ENCODE assay signal across 8 cellular contexts in genomic region chr1:180415985-180416633, GRCh38.
DNase-seq lines count a peak whose midpoint lies in the region; ATAC-seq and TF ChIP-seq lines count a peak whose summit lies in the region.

No MANE protein-coding gene starts in this region.

- ATAC-seq in HG03159 (IDR thresholded peaks at IDR 0.05; ENCODE audit: unreplicated experiment) (no peak), GM21423 (IDR thresholded peaks at IDR 0.05; ENCODE audit: unreplicated experiment) (no peak)

- H3K9me2 ChIP-seq in neural cell (ENCODE audit: insufficient read depth, low read length): no peaks in the 10 kb centered on the region

- DNase-seq in CD1c-positive myeloid dendritic cell (ENCODE audit: extremely low spot score): peak; percentile 48
- peak; percentile 81 for DNase-seq in NCI-H82 (lab: John Stamatoyannopoulos, UW)
- DNase-seq in choroid plexus epithelial cell (ENCODE audit: low read depth): peak; percentile 68
- no peak for DNase-seq in GDM1 (lab: John Stamatoyannopoulos, UW)

- CTCF ChIA-PET in HEK293 (lab: Yijun Ruan, JAX): interaction anchor here (0.5 to 3.3 kb wide), 29 partner anchors 9 to 1234 kb away, joined by 3 to 35 read pairs (median 5); no protein-coding TSS in a partner anchor

- no peaks in the 10 kb centered on the region for H3K4me1 ChIP-seq in HEK293 (ENCODE audit: control insufficient read depth, insufficient read depth, low read length)

- no peak for TF ChIP-seq EP300 in neural cell (conservative IDR thresholded peaks at IDR 0.05; ENCODE audit: poor library complexity, severe bottlenecking)

- peaks cover 0 to 13% of the 10 kb centered on the region in 2 experiments; a peak in 1 of 3 replicates for H3K36me3 ChIP-seq in HEK293 (ENCODE audit: control insufficient read depth in 2 of 2, insufficient read depth in 1 of 2, low read length in 2 of 2)
- peaks cover 4% of the 10 kb centered on the region for H3K36me3 ChIP-seq in neural cell (ENCODE audit: insufficient read depth, low read length)

- H2AFZ ChIP-seq in neural cell (ENCODE audit: low read depth, low read length): no peak overlapping the region

- H3K9me3 ChIP-seq in HEK293 (ENCODE audit: control insufficient read depth, insufficient read depth, low read depth, low read length): no peaks in the 10 kb centered on the region
- no peaks in the 10 kb centered on the region for H3K9me3 ChIP-seq in neural cell (ENCODE audit: low read length)

- peak; percentile 82 for TF ChIP-seq RAD21 in neural cell (conservative IDR thresholded peaks at IDR 0.05)

- TF ChIP-seq CTCF in HEK293 (tag by site-specific recombination; IDR thresholded peaks at IDR 0.05) (peak; percentile 51; the same call in 1 of the 2 replicates), choroid plexus epithelial cell (conservative IDR thresholded peaks at IDR 0.05; ENCODE audit: low read depth, low read length) (peak; percentile 64), neural cell (IDR thresholded peaks at IDR 0.05; ENCODE audit: poor library complexity, severe bottlenecking) (peak; percentile 81)

- no peaks in the 10 kb centered on the region for H3K27me3 ChIP-seq in neural cell (ENCODE audit: insufficient read depth, low read depth, low read length)

- H3K9ac ChIP-seq in neural cell (ENCODE audit: low read length): no peak overlapping the region

- H4K20me1 ChIP-seq in neural cell (ENCODE audit: insufficient read depth): no peaks in the 10 kb centered on the region

- no peaks in the 10 kb centered on the region for H3F3A ChIP-seq in neural cell (ENCODE audit: insufficient read depth, low read length, poor library complexity, severe bottlenecking)

- H3K4me2 ChIP-seq in neural cell (ENCODE audit: low read length): no peak overlapping the region

- H3K27ac ChIP-seq in HEK293 (ENCODE audit: extremely low read depth, low read depth, low read length) (no peak overlapping the region), neural cell (ENCODE audit: low read length) (no peak overlapping the region)

- POLR2A ChIA-PET in HEK293 (lab: Yijun Ruan, JAX): no interaction called here

- H3K4me3 ChIP-seq in HEK293 (ENCODE audit: low read depth, low read length) (no peak overlapping the region), choroid plexus epithelial cell (ENCODE audit: low read depth, low read length) (no peak overlapping the region), neural cell (ENCODE audit: low read length) (no peak overlapping the region)

- H3K79me2 ChIP-seq in neural cell (replicated peaks; ENCODE audit: insufficient read depth, low read length): no peaks in the 10 kb centered on the region

TF ChIP-seq in HEK293, 187 proteins besides CTCF, POLR2A, EP300 and RAD21:
- TF ChIP-seq ZSCAN5A (tag by site-specific recombination; IDR thresholded peaks at IDR 0.05): no peak
- no peak for TF ChIP-seq ZNF626 (tag by site-specific recombination; IDR thresholded peaks at IDR 0.05)
- no peak for TF ChIP-seq ZNF184 (tag by site-specific recombination; IDR thresholded peaks at IDR 0.05)
- TF ChIP-seq ZNF654 (tag by site-specific recombination; IDR thresholded peaks at IDR 0.05; ENCODE audit: low read depth): peak; percentile 95
- TF ChIP-seq ZNF449 (tag by site-specific recombination; IDR thresholded peaks at IDR 0.05): no peak
- TF ChIP-seq ZNF76 (tag by site-specific recombination; IDR thresholded peaks at IDR 0.05; ENCODE audit: borderline replicate concordance, low read depth): no peak
- peak; percentile 93 for TF ChIP-seq ZNF2 (tag by site-specific recombination; IDR thresholded peaks at IDR 0.05)
- no peak for TF ChIP-seq ZSCAN16 (tag by site-specific recombination; IDR thresholded peaks at IDR 0.05)

TF ChIP-seq in neural cell, 6 proteins besides CTCF, POLR2A, EP300 and RAD21:
- no peak for TF ChIP-seq MXI1 (conservative IDR thresholded peaks at IDR 0.05; ENCODE audit: poor library complexity, severe bottlenecking)
- no peak for TF ChIP-seq TAF1 (IDR thresholded peaks at IDR 0.05; ENCODE audit: low read depth)
- no peak for TF ChIP-seq EZH2 (IDR thresholded peaks at IDR 0.05; ENCODE audit: borderline replicate concordance, insufficient read depth, low read length, poor library complexity, severe bottlenecking)
- TF ChIP-seq SMC3 (conservative IDR thresholded peaks at IDR 0.05; ENCODE audit: poor library complexity): peak; percentile 70
